16 cellular contexts compared by ENCODE assay signal in genomic region chr10:57741751-57742150, GRCh38.
DNase-seq lines count a peak whose midpoint lies in the region; ATAC-seq and TF ChIP-seq lines count a peak whose summit lies in the region.
"Had no signal": no experiment of that assay in that cellular context is flagged by ENCODE, and none has a peak within 500 bp of the region (broad histone marks: within the 10 kb centered on the region; RNA-seq: fewer than 3 reads in every experiment).

No MANE protein-coding gene starts in this region.

- no peaks in the 10 kb centered on the region for H3K79me2 ChIP-seq in GM23338 (replicated peaks; ENCODE audit: insufficient read depth)

- H3K4me1 Mint-ChIP-seq in GM23338 = no peaks in the 10 kb centered on the region
- peaks cover 9% of the 10 kb centered on the region for H3K4me1 Mint-ChIP-seq in WTC11
- H3K4me1 Mint-ChIP-seq: B cell had no signal

- no peak for DNase-seq in GM23338 (ENCODE audit: low spot score)
- no peak for DNase-seq in WTC11 (ENCODE audit: low spot score)
- no peak for DNase-seq in HEK293T (ENCODE audit: extremely low spot score)
- no peak for DNase-seq in NCI-H2107 treated with DMSO at 0.1 percent for 48 hours (lab: John Stamatoyannopoulos, UW; ENCODE audit: unreplicated experiment)
- DNase-seq: 8988T; AML-193; Caco-2; Calu3; CD4-positive, alpha-beta T cell; CD8-positive, alpha-beta T cell; DMS79 treated with DMSO at 0.1 percent for 48 hours; GF-D8 had no signal

- peaks cover 2% of the 10 kb centered on the region for H3K27me3 Mint-ChIP-seq in GM23338 (ENCODE audit: insufficient read depth, low read depth, poor library complexity)
- H3K27me3 Mint-ChIP-seq in WTC11 (ENCODE audit: low read depth) = no peaks in the 10 kb centered on the region
- H3K27me3 Mint-ChIP-seq: B cell; CD4-positive, alpha-beta T cell had no signal

- H3K4me2 ChIP-seq in GM23338 = no peak overlapping the region
- H3K4me2 ChIP-seq: BLaER1 treated with 17β-estradiol and CSF1 and Interleukin-3, amounts not matched to agents 10 nM and 100 nM had no signal

- H3K36me3 Mint-ChIP-seq in GM23338 (ENCODE audit: low read depth) = no peaks in the 10 kb centered on the region
- no peaks in the 10 kb centered on the region for H3K36me3 Mint-ChIP-seq in WTC11
- H3K36me3 Mint-ChIP-seq: CD8-positive, alpha-beta T cell had no signal

- CTCF ChIA-PET in WTC11 (lab: Charles Lee) = no interaction called here
- CTCF ChIA-PET in HEK293T (lab: Yijun Ruan, JAX) = no interaction called here

- no peaks in the 10 kb centered on the region for H3K27me3 ChIP-seq in GM23338 (ENCODE audit: insufficient read depth)
- H3K27me3 ChIP-seq: BLaER1 treated with 17β-estradiol and CSF1 and Interleukin-3, amounts not matched to agents 10 nM and 100 nM had no signal

- H3K27ac ChIP-seq in GM23338 (ENCODE audit: low read depth) = no peak overlapping the region
- H3K27ac ChIP-seq: BLaER1 treated with 17β-estradiol and CSF1 and Interleukin-3, amounts not matched to agents 10 nM and 100 nM; C4-2B had no signal

- peak overlapping the region; percentile 63; the same call in 1 of the 2 replicates for H3K27ac Mint-ChIP-seq in GM23338
- no peak overlapping the region for H3K27ac Mint-ChIP-seq in WTC11
- H3K27ac Mint-ChIP-seq: B cell; CD4-positive, alpha-beta T cell; CD8-positive, alpha-beta T cell had no signal

- 0 out of 2 replicates have a peak, but pooled peaks cover 3% of the 10 kb centered on the region for H3K4me1 ChIP-seq in GM23338 (ENCODE audit: insufficient read depth)
- H3K4me1 ChIP-seq: BLaER1 treated with 17β-estradiol and CSF1 and Interleukin-3, amounts not matched to agents 10 nM and 100 nM; Caco-2 had no signal

- H3K36me3 ChIP-seq in GM23338 (ENCODE audit: insufficient read depth) = no peaks in the 10 kb centered on the region
- H3K36me3 ChIP-seq: BLaER1 treated with 17β-estradiol and CSF1 and Interleukin-3, amounts not matched to agents 10 nM and 100 nM had no signal

- H3K9me2 ChIP-seq in GM23338 (ENCODE audit: insufficient read depth) = peaks cover 8% of the 10 kb centered on the region

- H3K9me3 Mint-ChIP-seq in GM23338 (no peaks in the 10 kb centered on the region), WTC11 (no peaks in the 10 kb centered on the region)
- H3K9me3 Mint-ChIP-seq: CD4-positive, alpha-beta T cell had no signal

- H3F3A ChIP-seq in GM23338 (replicated peaks; ENCODE audit: low read depth) = no peaks in the 10 kb centered on the region

- no peaks in the 10 kb centered on the region for H4K20me1 ChIP-seq in GM23338 (replicated peaks; ENCODE audit: insufficient read depth)
- H4K20me1 ChIP-seq: BLaER1 treated with 17β-estradiol and CSF1 and Interleukin-3, amounts not matched to agents 10 nM and 100 nM had no signal

- no peak overlapping the region for H3K4me3 ChIP-seq in GM23338
- H3K4me3 ChIP-seq: BLaER1 treated with 17β-estradiol and CSF1 and Interleukin-3, amounts not matched to agents 10 nM and 100 nM had no signal

- no peak overlapping the region for H2AFZ ChIP-seq in GM23338

- TF ChIP-seq CTCF in GM23338 (conservative IDR thresholded peaks at IDR 0.05; ENCODE audit: low read depth in 2 of 2) = no peak
- no peak for TF ChIP-seq CTCF in WTC11 (IDR thresholded peaks at IDR 0.05)

- POLR2A ChIA-PET in WTC11 (lab: Charles Lee) = no interaction called here
- POLR2A ChIA-PET in HEK293T (lab: Yijun Ruan, JAX) = no interaction called here

- ATAC-seq in GM23338 = no peak
- ATAC-seq in WTC11 = no peak
- ATAC-seq in GM21515 (IDR thresholded peaks at IDR 0.05; ENCODE audit: unreplicated experiment) = no peak
- ATAC-seq: CD8-positive, alpha-beta T cell had no signal

- H3K4me3 Mint-ChIP-seq in GM23338 = no peak overlapping the region
- H3K4me3 Mint-ChIP-seq in WTC11 = no peak overlapping the region
- H3K4me3 Mint-ChIP-seq: B cell; CD4-positive, alpha-beta T cell; CD8-positive, alpha-beta T cell had no signal

TF ChIP-seq in GM23338, 12 proteins besides CTCF, POLR2A, EP300 and RAD21 (continues in another document):
- TF ChIP-seq, protein P1, sequence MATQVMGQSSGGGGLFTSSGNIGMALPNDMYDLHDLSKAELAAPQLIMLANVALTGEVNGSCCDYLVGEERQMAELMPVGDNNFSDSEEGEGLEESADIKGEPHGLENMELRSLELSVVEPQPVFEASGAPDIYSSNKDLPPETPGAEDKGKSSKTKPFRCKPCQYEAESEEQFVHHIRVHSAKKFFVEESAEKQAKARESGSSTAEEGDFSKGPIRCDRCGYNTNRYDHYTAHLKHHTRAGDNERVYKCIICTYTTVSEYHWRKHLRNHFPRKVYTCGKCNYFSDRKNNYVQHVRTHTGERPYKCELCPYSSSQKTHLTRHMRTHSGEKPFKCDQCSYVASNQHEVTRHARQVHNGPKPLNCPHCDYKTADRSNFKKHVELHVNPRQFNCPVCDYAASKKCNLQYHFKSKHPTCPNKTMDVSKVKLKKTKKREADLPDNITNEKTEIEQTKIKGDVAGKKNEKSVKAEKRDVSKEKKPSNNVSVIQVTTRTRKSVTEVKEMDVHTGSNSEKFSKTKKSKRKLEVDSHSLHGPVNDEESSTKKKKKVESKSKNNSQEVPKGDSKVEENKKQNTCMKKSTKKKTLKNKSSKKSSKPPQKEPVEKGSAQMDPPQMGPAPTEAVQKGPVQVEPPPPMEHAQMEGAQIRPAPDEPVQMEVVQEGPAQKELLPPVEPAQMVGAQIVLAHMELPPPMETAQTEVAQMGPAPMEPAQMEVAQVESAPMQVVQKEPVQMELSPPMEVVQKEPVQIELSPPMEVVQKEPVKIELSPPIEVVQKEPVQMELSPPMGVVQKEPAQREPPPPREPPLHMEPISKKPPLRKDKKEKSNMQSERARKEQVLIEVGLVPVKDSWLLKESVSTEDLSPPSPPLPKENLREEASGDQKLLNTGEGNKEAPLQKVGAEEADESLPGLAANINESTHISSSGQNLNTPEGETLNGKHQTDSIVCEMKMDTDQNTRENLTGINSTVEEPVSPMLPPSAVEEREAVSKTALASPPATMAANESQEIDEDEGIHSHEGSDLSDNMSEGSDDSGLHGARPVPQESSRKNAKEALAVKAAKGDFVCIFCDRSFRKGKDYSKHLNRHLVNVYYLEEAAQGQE (IDR thresholded peaks at IDR 0.05; ENCODE audit: unreplicated experiment) = no peak
- TF ChIP-seq POLR2AphosphoS5 (IDR thresholded peaks at IDR 0.05; ENCODE audit: low read depth) = no peak

TF ChIP-seq in WTC11, 78 proteins besides CTCF, POLR2A, EP300 and RAD21:
- TF ChIP-seq PRRX2 (CRISPR knock-in tag; IDR thresholded peaks at IDR 0.05) (no peak), EMX1 (CRISPR knock-in tag; IDR thresholded peaks at IDR 0.05) (no peak), HMGA2 (CRISPR knock-in tag; IDR thresholded peaks at IDR 0.05) (peak; percentile 97), GABPB1 (CRISPR knock-in tag; IDR thresholded peaks at IDR 0.05) (no peak), USF1 (CRISPR knock-in tag; IDR thresholded peaks at IDR 0.05) (no peak), ESRRA (CRISPR knock-in tag; IDR thresholded peaks at IDR 0.05; ENCODE audit: borderline replicate concordance) (no peak), FOXJ3 (CRISPR knock-in tag; IDR thresholded peaks at IDR 0.05; ENCODE audit: borderline replicate concordance) (no peak)
- TF ChIP-seq, protein P2, sequence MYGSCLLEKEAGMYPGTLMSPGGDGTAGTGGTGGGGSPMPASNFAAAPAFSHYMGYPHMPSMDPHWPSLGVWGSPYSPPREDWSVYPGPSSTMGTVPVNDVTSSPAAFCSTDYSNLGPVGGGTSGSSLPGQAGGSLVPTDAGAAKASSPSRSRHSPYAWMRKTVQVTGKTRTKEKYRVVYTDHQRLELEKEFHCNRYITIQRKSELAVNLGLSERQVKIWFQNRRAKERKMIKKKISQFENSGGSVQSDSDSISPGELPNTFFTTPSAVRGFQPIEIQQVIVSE (CRISPR knock-in tag; IDR thresholded peaks at IDR 0.05; ENCODE audit: borderline replicate concordance) = no peak

TF ChIP-seq in HEK293T, 16 proteins besides CTCF, POLR2A, EP300 and RAD21:
- TF ChIP-seq CTBP1 (IDR thresholded peaks at IDR 0.05; ENCODE audit: borderline replicate concordance) (no peak), FOXM1 (IDR thresholded peaks at IDR 0.05; ENCODE audit: borderline replicate concordance) (no peak), LEF1 (IDR thresholded peaks at IDR 0.05; ENCODE audit: borderline replicate concordance) (no peak), ZNF384 (IDR thresholded peaks at IDR 0.05) (no peak), BHLHE40 (IDR thresholded peaks at IDR 0.05; ENCODE audit: borderline replicate concordance) (no peak), FOXA1 (IDR thresholded peaks at IDR 0.05) (no peak), SUZ12 (IDR thresholded peaks at IDR 0.05) (no peak), HDGF (IDR thresholded peaks at IDR 0.05; ENCODE audit: borderline replicate concordance) (no peak), ARNT (IDR thresholded peaks at IDR 0.05) (no peak), TARDBP (IDR thresholded peaks at IDR 0.05) (no peak), SP1 (IDR thresholded peaks at IDR 0.05) (no peak), FOXK2 (IDR thresholded peaks at IDR 0.05) (no peak), NFRKB (IDR thresholded peaks at IDR 0.05) (no peak)
- TF ChIP-seq, protein P3, sequence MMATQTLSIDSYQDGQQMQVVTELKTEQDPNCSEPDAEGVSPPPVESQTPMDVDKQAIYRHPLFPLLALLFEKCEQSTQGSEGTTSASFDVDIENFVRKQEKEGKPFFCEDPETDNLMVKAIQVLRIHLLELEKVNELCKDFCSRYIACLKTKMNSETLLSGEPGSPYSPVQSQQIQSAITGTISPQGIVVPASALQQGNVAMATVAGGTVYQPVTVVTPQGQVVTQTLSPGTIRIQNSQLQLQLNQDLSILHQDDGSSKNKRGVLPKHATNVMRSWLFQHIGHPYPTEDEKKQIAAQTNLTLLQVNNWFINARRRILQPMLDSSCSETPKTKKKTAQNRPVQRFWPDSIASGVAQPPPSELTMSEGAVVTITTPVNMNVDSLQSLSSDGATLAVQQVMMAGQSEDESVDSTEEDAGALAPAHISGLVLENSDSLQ (IDR thresholded peaks at IDR 0.05) = no peak
